In genomic region chr4:147599206-147599605, GRCh38 we compare ENCODE assay signal across 26 cellular contexts.
"Had no signal": no experiment of that assay in that cellular context is flagged by ENCODE, and none has a peak within 500 bp of the region (broad histone marks: within the 10 kb centered on the region; RNA-seq: fewer than 3 reads in every experiment).

No MANE protein-coding gene starts in this region.

- DNase-seq: activated B cell treated with CpG ODN at 0.5 μM for 24 hours; activated CD4-positive, alpha-beta memory T cell treated with anti-CD3 and anti-CD28 coated beads for 36 hours; activated CD4-positive, alpha-beta T cell treated with anti-CD3 and anti-CD28 coated beads for 1 hour; activated CD4-positive, alpha-beta T cell treated with anti-CD3 and anti-CD28 coated beads, Interleukin-2, amount 10 ng/mL, durations not matched to agents 24 days and 14 days; activated CD8-positive, alpha-beta memory T cell treated with anti-CD3 and anti-CD28 coated beads for 24 hours; activated effector memory CD4-positive, alpha-beta T cell treated with anti-CD3 and anti-CD28 coated beads, Interleukin-2, amount 50 U/mL, for 16 hours; activated naive CD4-positive, alpha-beta T cell treated with Interleukin-2 at 50 U/mL for 16 hours; activated naive CD8-positive, alpha-beta T cell treated with anti-CD3 and anti-CD28 coated beads, Interleukin-2, amount 50 U/mL, for 24 hours; activated T-cell treated with anti-CD3 and anti-CD28 coated beads, Interleukin-2, amount 50 U/mL, for 4 hours; caudate nucleus; MM.1S; NCI-H1048; NCI-H146; NCI-H1930; NCI-H2171; NCI-H2227 treated with DMSO at 0.1 percent for 48 hours; NCI-H526; NCI-H82; RPMI8226; T-cell; T-helper 2 cell; T1000 had no signal

- ATAC-seq: activated naive CD4-positive, alpha-beta T cell treated with anti-CD3 and anti-CD28 coated beads, Interleukin-2, amount 50 U/mL, for 72 hours; activated naive CD8-positive, alpha-beta T cell treated with anti-CD3 and anti-CD28 coated beads, Interleukin-2, amount 50 U/mL, for 24 hours; activated T-cell treated with anti-CD3 and anti-CD28 coated beads, Interleukin-2, amount 50 U/mL, for 4 hours; Panc1; Right ventricle myocardium inferior; T-cell had no signal

- H3K4me3 ChIP-seq: SK-N-MC had no signal

- H3K27ac ChIP-seq: SK-N-MC had no signal
